Comparison of ENCODE assay signal across 8 cellular contexts in the genomic region with DNA sequence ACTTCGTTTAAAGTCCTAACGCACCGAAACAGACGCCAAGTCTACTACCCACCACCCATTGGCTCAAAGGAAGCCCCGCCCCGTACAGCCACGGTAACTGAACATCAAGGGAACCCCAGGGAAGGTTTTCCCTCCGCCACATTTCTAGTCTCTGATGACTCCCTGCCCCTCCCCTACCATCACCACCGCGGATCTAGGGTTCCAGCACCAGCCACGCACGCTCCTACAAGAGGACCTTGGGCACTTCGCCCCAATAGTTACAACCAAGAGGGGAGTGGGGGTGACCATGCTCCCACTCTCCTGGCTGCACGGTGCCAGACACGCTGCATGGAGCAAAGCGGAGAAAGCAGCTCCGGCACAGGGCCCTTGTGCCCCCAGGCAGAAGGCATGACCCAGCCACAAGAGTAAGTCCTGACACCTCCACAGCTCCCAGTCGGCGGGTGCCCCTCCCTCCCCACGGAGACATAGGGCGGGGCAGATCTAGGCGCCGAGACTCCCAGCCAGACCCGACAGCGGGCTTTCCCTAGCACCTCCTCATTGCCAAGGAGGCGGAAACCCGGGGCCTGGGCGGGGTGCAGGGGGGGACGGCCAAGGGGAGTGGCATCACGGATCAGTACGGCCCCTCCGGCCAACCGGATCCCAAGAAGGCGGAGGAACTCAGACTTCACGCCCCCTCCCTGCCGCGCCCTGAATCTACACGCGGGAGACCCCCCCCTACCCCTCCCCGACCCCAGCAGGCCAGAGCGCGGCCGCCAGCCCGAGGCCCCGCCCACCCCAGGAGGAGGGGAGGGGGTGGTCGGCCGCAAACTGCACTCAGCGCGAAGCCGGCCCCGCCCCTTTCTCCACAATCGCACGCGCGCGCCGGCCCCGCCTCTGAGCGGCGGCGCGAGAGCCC. TPM values are rescaled to one million over a fixed set of nuclear protein-coding genes. Genes with fewer than 3 reads are reported as not detected.
DNase-seq lines count a peak whose midpoint lies in the region; ATAC-seq and TF ChIP-seq lines count a peak whose summit lies in the region.

No MANE protein-coding gene starts in this region.

- H3K79me2 ChIP-seq in GM23338 (replicated peaks; ENCODE audit: insufficient read depth): peaks cover 62% of the 10 kb centered on the region

- no peaks in the 10 kb centered on the region for H3K27me3 Mint-ChIP-seq in Calu3 (ENCODE audit: unreplicated experiment)
- H3K27me3 Mint-ChIP-seq in GM23338 (ENCODE audit: insufficient read depth, low read depth, poor library complexity): peaks cover 17% of the 10 kb centered on the region
- no peaks in the 10 kb centered on the region for H3K27me3 Mint-ChIP-seq in nephron (ENCODE audit: low read depth)

- H3K27me3 ChIP-seq in GM23338 (ENCODE audit: insufficient read depth): no peaks in the 10 kb centered on the region
- H3K27me3 ChIP-seq in MG63: no peaks in the 10 kb centered on the region
- H3K27me3 ChIP-seq in RWPE2 (ENCODE audit: insufficient read depth, poor library complexity, severe bottlenecking): no peaks in the 10 kb centered on the region

- H3K4me1 Mint-ChIP-seq in Calu3 (ENCODE audit: low read depth, unreplicated experiment): peaks cover 16% of the 10 kb centered on the region
- H3K4me1 Mint-ChIP-seq in GM23338: peaks cover 9% of the 10 kb centered on the region; the same call in 2 of the 3 replicates
- H3K4me1 Mint-ChIP-seq in nephron: peaks cover 28% of the 10 kb centered on the region

- peak overlapping the region; percentile 89 for H3K27ac Mint-ChIP-seq in Calu3 (ENCODE audit: unreplicated experiment)
- peak overlapping the region; percentile 98 for H3K27ac Mint-ChIP-seq in GM23338
- peak overlapping the region; percentile 89 to 100 (median 91) for H3K27ac Mint-ChIP-seq in nephron

- H3F3A ChIP-seq in GM23338 (replicated peaks; ENCODE audit: low read depth): peaks cover 14% of the 10 kb centered on the region

- H3K9me3 Mint-ChIP-seq in Calu3 (ENCODE audit: low read depth, unreplicated experiment) (no peaks in the 10 kb centered on the region), GM23338 (no peaks in the 10 kb centered on the region), nephron (no peaks in the 10 kb centered on the region)

- H3K36me3 ChIP-seq in GM23338 (ENCODE audit: insufficient read depth) (peaks cover 4% of the 10 kb centered on the region; the same call in 1 of the 2 replicates), MG63 (peaks cover 19% of the 10 kb centered on the region), RWPE2 (ENCODE audit: low read depth) (peaks cover 9% of the 10 kb centered on the region; the same call in 1 of the 2 replicates)

- H3K27ac ChIP-seq in GM23338 (ENCODE audit: low read depth): peak overlapping the region; percentile 88; the same call in 1 of the 2 replicates
- H3K27ac ChIP-seq in RWPE2 (ENCODE audit: poor library complexity, severe bottlenecking): peak overlapping the region; percentile 89

- peak overlapping the region; percentile 88 for H3K4me2 ChIP-seq in GM23338

- ATAC-seq in GM23338: peak; percentile 28
- peak; percentile 39 for ATAC-seq in RWPE2 (ENCODE audit: low read depth)

- H3K9me2 ChIP-seq in GM23338 (ENCODE audit: insufficient read depth): no peaks in the 10 kb centered on the region

- H3K4me1 ChIP-seq in GM23338 (ENCODE audit: insufficient read depth): peaks cover 13% of the 10 kb centered on the region
- peaks cover 6% of the 10 kb centered on the region for H3K4me1 ChIP-seq in RWPE2 (ENCODE audit: insufficient read depth, poor library complexity, severe bottlenecking)

- peaks cover 88% of the 10 kb centered on the region for H3K36me3 Mint-ChIP-seq in Calu3 (ENCODE audit: insufficient read depth, unreplicated experiment)
- peaks cover 15% of the 10 kb centered on the region for H3K36me3 Mint-ChIP-seq in GM23338 (ENCODE audit: low read depth)
- H3K36me3 Mint-ChIP-seq in nephron (ENCODE audit: low read depth): peaks cover 12% of the 10 kb centered on the region

- H3K4me3 Mint-ChIP-seq in Calu3 (ENCODE audit: low read depth, unreplicated experiment) (peak overlapping the region; percentile 99), GM23338 (peak overlapping the region; percentile 96), nephron (peak overlapping the region; percentile 94 to 98 (median 95))

- CTCF ChIA-PET in Calu3 (lab: Charles Lee): interaction anchor here (0.5 to 7.0 kb wide), 8 partner anchors 9 to 223 kb away, joined by 3 to 83 read pairs (median 6); a partner anchor contains a TSS

- DNase-seq in Calu3 (peak; percentile 98), GM23338 (ENCODE audit: low spot score) (peak; percentile 99), MG63 (peak; percentile 98), RWPE2 (ENCODE audit: low spot score) (peak; percentile 100), fibroblast of pulmonary artery (ENCODE audit: low read depth) (peak; percentile 97)
- peak; percentile 95 for DNase-seq in activated T-helper 9 cell treated with anti-CD3 and anti-CD28 coated beads, Interleukin-2, amount 50 U/mL, for 16 hours (ENCODE audit: low read depth)
- peak; percentile 95 to 98 (median 96) for DNase-seq in stimulated activated naive CD4-positive, alpha-beta T cell (lab: John Stamatoyannopoulos, UW)

- H3K4me3 ChIP-seq in GM23338: peak overlapping the region; percentile 77
- H3K4me3 ChIP-seq in MG63: peak overlapping the region; percentile 65
- peak overlapping the region; percentile 50 for H3K4me3 ChIP-seq in RWPE2 (ENCODE audit: severe bottlenecking)
- peak overlapping the region; percentile 90 for H3K4me3 ChIP-seq in fibroblast of pulmonary artery (replicated peaks; ENCODE audit: low read depth, low read length)

- H2AFZ ChIP-seq in GM23338: no peak overlapping the region

- no peak for TF ChIP-seq CTCF in Calu3 (IDR thresholded peaks at IDR 0.05; ENCODE audit: unreplicated experiment)
- TF ChIP-seq CTCF in GM23338 (conservative IDR thresholded peaks at IDR 0.05; ENCODE audit: low read depth in 2 of 2): no peak
- no peak for TF ChIP-seq CTCF in RWPE2 (IDR thresholded peaks at IDR 0.05; ENCODE audit: poor library complexity, severe bottlenecking)
- TF ChIP-seq CTCF in fibroblast of pulmonary artery (IDR thresholded peaks at IDR 0.05; ENCODE audit: low read length, missing control alignments): no peak
- no peak for TF ChIP-seq CTCF in nephron (IDR thresholded peaks at IDR 0.05; ENCODE audit: unreplicated experiment in 3 of 3)

- H4K20me1 ChIP-seq in GM23338 (replicated peaks; ENCODE audit: insufficient read depth): peaks cover 40% of the 10 kb centered on the region

- BruUV-seq in Calu3 (replicated peaks; lab: Mats Ljungman, UMichigan): no TSS peak

- no peaks in the 10 kb centered on the region for H3K9me3 ChIP-seq in MG63
- no peaks in the 10 kb centered on the region for H3K9me3 ChIP-seq in RWPE2 (ENCODE audit: severe bottlenecking)

- intact Hi-C loops in Calu3 (cut with micrococcal nuclease; ENCODE audit: unreplicated experiment): loop anchor here (2.0 to 5.0 kb wide), 2 partner anchors 82 to 192 kb away; a partner anchor contains a TSS

TF ChIP-seq in GM23338, 12 proteins besides CTCF, POLR2A, EP300 and RAD21 (continues in another document):
- TF ChIP-seq STAT1 (IDR thresholded peaks at IDR 0.05; ENCODE audit: unreplicated experiment) (no peak), CREB1 (CRISPR knock-in tag; IDR thresholded peaks at IDR 0.05; ENCODE audit: low read depth) (peak; percentile 15; the same call in 1 of the 2 replicates), POLR2AphosphoS5 (IDR thresholded peaks at IDR 0.05; ENCODE audit: low read depth) (no peak), NANOG (IDR thresholded peaks at IDR 0.05; ENCODE audit: borderline replicate concordance) (no peak)
- TF ChIP-seq, protein P1, sequence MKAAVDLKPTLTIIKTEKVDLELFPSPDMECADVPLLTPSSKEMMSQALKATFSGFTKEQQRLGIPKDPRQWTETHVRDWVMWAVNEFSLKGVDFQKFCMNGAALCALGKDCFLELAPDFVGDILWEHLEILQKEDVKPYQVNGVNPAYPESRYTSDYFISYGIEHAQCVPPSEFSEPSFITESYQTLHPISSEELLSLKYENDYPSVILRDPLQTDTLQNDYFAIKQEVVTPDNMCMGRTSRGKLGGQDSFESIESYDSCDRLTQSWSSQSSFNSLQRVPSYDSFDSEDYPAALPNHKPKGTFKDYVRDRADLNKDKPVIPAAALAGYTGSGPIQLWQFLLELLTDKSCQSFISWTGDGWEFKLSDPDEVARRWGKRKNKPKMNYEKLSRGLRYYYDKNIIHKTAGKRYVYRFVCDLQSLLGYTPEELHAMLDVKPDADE (IDR thresholded peaks at IDR 0.05): 0 out of 2 replicates have a peak, but pooled peaks have one; percentile 8
- TF ChIP-seq, protein P2, sequence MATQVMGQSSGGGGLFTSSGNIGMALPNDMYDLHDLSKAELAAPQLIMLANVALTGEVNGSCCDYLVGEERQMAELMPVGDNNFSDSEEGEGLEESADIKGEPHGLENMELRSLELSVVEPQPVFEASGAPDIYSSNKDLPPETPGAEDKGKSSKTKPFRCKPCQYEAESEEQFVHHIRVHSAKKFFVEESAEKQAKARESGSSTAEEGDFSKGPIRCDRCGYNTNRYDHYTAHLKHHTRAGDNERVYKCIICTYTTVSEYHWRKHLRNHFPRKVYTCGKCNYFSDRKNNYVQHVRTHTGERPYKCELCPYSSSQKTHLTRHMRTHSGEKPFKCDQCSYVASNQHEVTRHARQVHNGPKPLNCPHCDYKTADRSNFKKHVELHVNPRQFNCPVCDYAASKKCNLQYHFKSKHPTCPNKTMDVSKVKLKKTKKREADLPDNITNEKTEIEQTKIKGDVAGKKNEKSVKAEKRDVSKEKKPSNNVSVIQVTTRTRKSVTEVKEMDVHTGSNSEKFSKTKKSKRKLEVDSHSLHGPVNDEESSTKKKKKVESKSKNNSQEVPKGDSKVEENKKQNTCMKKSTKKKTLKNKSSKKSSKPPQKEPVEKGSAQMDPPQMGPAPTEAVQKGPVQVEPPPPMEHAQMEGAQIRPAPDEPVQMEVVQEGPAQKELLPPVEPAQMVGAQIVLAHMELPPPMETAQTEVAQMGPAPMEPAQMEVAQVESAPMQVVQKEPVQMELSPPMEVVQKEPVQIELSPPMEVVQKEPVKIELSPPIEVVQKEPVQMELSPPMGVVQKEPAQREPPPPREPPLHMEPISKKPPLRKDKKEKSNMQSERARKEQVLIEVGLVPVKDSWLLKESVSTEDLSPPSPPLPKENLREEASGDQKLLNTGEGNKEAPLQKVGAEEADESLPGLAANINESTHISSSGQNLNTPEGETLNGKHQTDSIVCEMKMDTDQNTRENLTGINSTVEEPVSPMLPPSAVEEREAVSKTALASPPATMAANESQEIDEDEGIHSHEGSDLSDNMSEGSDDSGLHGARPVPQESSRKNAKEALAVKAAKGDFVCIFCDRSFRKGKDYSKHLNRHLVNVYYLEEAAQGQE (IDR thresholded peaks at IDR 0.05; ENCODE audit: unreplicated experiment): no peak

RNA-seq across cellular contexts. Expression of a gene that starts 0.9 kb away (rescaled TPM):
- total RNA-seq in Calu3 (2022): 91.4 and 97.6 TPM in 2 replicates
- total RNA-seq in GM23338 (2014; rRNA removed; shearing (Covaris generic)): 68.4 and 73.0 TPM in 2 replicates
- polyA plus RNA-seq in GM23338 (2016; fragmentation: Nextera tagmentation; extraction: Ambion mirVana): 22.6 and 24.3 TPM in 2 replicates
- total RNA-seq in MG63 (2014; rRNA removed; shearing (Covaris generic); ENCODE audit: low replicate concordance): 18.0 and 21.4 TPM in 2 replicates

Comparison
In these comparisons a context has a peak if more than half of its experiments do, and no peak if none do; other contexts are left out.
1. Peak in every context shown above with its lines: DNase-seq, ATAC-seq, H3K4me3 ChIP-seq and H3K27ac ChIP-seq.